27 cellular contexts compared by ENCODE assay signal in the genomic region with DNA sequence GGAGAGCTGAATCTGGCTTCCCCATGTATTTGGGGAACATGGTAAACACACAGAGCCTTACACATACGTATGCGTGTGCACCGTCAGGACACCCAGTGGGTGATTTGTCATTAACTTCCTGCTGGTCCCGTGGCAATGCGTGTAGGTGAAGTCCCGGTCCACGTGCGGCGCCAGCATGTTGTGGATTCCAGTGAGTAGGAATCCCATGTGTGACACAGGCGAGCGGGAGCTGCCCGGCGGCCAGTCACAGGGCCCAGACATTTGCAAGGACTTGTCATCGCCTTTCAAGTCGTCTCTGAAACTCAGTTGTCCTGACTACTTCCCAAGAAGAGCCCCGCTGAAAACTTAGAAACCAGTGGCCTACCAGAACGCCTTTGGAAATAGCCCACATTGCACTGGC.
DNase-seq lines count a peak whose midpoint lies in the region; ATAC-seq and TF ChIP-seq lines count a peak whose summit lies in the region.
"Had no signal": no experiment of that assay in that cellular context is flagged by ENCODE, and none has a peak within 500 bp of the region (broad histone marks: within the 10 kb centered on the region; RNA-seq: fewer than 3 reads in every experiment).

No MANE protein-coding gene starts in this region.

- no peak overlapping the region for H3K4me2 ChIP-seq in neural progenitor cell
- H3K4me2 ChIP-seq: KMS-11 had no signal

- peaks cover 97% of the 10 kb centered on the region for H3K36me3 Mint-ChIP-seq in activated T-cell treated with anti-CD3 and anti-CD28 coated beads, Interleukin-2, amount 50 U/mL, for 24 hours (ENCODE audit: low read depth)
- peaks cover 34% of the 10 kb centered on the region for H3K36me3 Mint-ChIP-seq in neural progenitor cell

- no peak for DNase-seq in activated T-cell treated with anti-CD3 and anti-CD28 coated beads, Interleukin-2, amount 50 U/mL, for 24 hours
- DNase-seq in activated T-cell treated with anti-CD3 and anti-CD28 coated beads for 4 hours (no peak), dorsolateral prefrontal cortex (no peak), neural progenitor cell (ENCODE audit: low spot score) (no peak), vagina (ENCODE audit: extremely low spot score in 2 of 2) (no peak), COLO668 (lab: John Stamatoyannopoulos, UW; ENCODE audit: unreplicated experiment) (no peak)
- DNase-seq in stimulated activated naive CD8-positive, alpha-beta T cell treated with anti-CD3 and anti-CD28 coated beads, Interleukin-15, Interleukin-2, amounts not matched to agents 100 U/mL and 50 U/mL, for 24 hours, result no peak
- DNase-seq: 8988T; ACHN; BE2C; Calu3; CD8-positive, alpha-beta memory T cell; DMS153; GOT3; IMR-90; NCI-H1048; NCI-H1694; NCI-H2029 treated with DMSO at 0.1 percent for 48 hours; NCI-H446 treated with DMSO at 0.1 percent for 48 hours; NCI-H526; NCI-H82; NK-92 treated with Interleukin-12 subunit alpha and Interleukin-12 subunit beta, amount 100 ng/mL, for 24 hours; PC-3 had no signal

- H3K4me1 Mint-ChIP-seq in activated T-cell treated with anti-CD3 and anti-CD28 coated beads, Interleukin-2, amount 50 U/mL, for 24 hours (ENCODE audit: low read depth), result peaks cover 9% of the 10 kb centered on the region
- peaks cover 57% of the 10 kb centered on the region for H3K4me1 Mint-ChIP-seq in neural progenitor cell

- intact Hi-C loops in dorsolateral prefrontal cortex (cut with DNase I), result no loop called here
- intact Hi-C loops in vagina (cut with DNase I), result no loop called here

- H3K9me3 ChIP-seq in neural progenitor cell (ENCODE audit: low read depth), result no peaks in the 10 kb centered on the region
- no peaks in the 10 kb centered on the region for H3K9me3 ChIP-seq in vagina
- H3K9me3 ChIP-seq: BE2C had no signal

- no peaks in the 10 kb centered on the region for H3K79me2 ChIP-seq in neural progenitor cell (ENCODE audit: low read depth)

- H3K27me3 Mint-ChIP-seq in activated T-cell treated with anti-CD3 and anti-CD28 coated beads, Interleukin-2, amount 50 U/mL, for 24 hours, result no peaks in the 10 kb centered on the region
- peaks cover 2% of the 10 kb centered on the region for H3K27me3 Mint-ChIP-seq in neural progenitor cell (ENCODE audit: insufficient read depth, low read depth)
- H3K27me3 Mint-ChIP-seq: CD8-positive, alpha-beta memory T cell had no signal

- no peak for TF ChIP-seq CTCF in dorsolateral prefrontal cortex (IDR thresholded peaks at IDR 0.05 in 54 of 56, conservative IDR thresholded peaks at IDR 0.05 in 2 of 56; ENCODE audit: low read depth in 1 of 56, partially characterized antibody in 56 of 56)
- TF ChIP-seq CTCF in neural progenitor cell (IDR thresholded peaks at IDR 0.05), result no peak
- no peak for TF ChIP-seq CTCF in vagina (IDR thresholded peaks at IDR 0.05)

- H3K27me3 ChIP-seq in dorsolateral prefrontal cortex (no peaks in the 10 kb centered on the region), neural progenitor cell (no peaks in the 10 kb centered on the region), vagina (no peaks in the 10 kb centered on the region)
- H3K27me3 ChIP-seq: BE2C had no signal

- ATAC-seq in stimulated activated naive CD8-positive, alpha-beta T cell treated with anti-CD3 and anti-CD28 coated beads, Interleukin-15, Interleukin-2, amounts not matched to agents 100 U/mL and 50 U/mL, for 24 hours, result no peak
- ATAC-seq in GM21515 (IDR thresholded peaks at IDR 0.05; ENCODE audit: unreplicated experiment), result no peak
- ATAC-seq: HCT116, PC-3 had no signal

- H3K9ac ChIP-seq in neural progenitor cell, result no peak overlapping the region
- H3K9ac ChIP-seq: KMS-11 had no signal

- H3K4me3 ChIP-seq in dorsolateral prefrontal cortex (no peak overlapping the region), neural progenitor cell (no peak overlapping the region), vagina (no peak overlapping the region)

- peaks cover 11% of the 10 kb centered on the region for H3K4me1 ChIP-seq in neural progenitor cell
- H3K4me1 ChIP-seq in vagina, result peaks cover 63% of the 10 kb centered on the region

- TF ChIP-seq POLR2A in vagina (IDR thresholded peaks at IDR 0.05), result no peak

- no peak overlapping the region for H2AFZ ChIP-seq in neural progenitor cell (replicated peaks)

- peak overlapping the region in 52 of 59 donors; percentile 5 to 98 (median 86) for H3K27ac ChIP-seq in dorsolateral prefrontal cortex
- no peak overlapping the region for H3K27ac ChIP-seq in neural progenitor cell
- H3K27ac ChIP-seq in vagina, result peak overlapping the region; percentile 0
- H3K27ac ChIP-seq: KMS-11 had no signal

- H3F3A ChIP-seq in neural progenitor cell (ENCODE audit: low read depth), result no peaks in the 10 kb centered on the region

- no peak overlapping the region for H3K4me3 Mint-ChIP-seq in activated T-cell treated with anti-CD3 and anti-CD28 coated beads, Interleukin-2, amount 50 U/mL, for 24 hours
- H3K4me3 Mint-ChIP-seq in neural progenitor cell, result no peak overlapping the region
- H3K4me3 Mint-ChIP-seq: CD14-positive monocyte; CD8-positive, alpha-beta memory T cell had no signal

- H4K20me1 ChIP-seq in neural progenitor cell (ENCODE audit: low read depth), result peaks cover 6% of the 10 kb centered on the region

- peak overlapping the region; percentile 22 for H3K27ac Mint-ChIP-seq in activated T-cell treated with anti-CD3 and anti-CD28 coated beads, Interleukin-2, amount 50 U/mL, for 24 hours
- H3K27ac Mint-ChIP-seq in neural progenitor cell, result peak overlapping the region; percentile 66

- no peaks in the 10 kb centered on the region for H3K36me3 ChIP-seq in neural progenitor cell
- peaks cover 0 to 6% of the 10 kb centered on the region in 2 donors for H3K36me3 ChIP-seq in vagina

- no peaks in the 10 kb centered on the region for H3K9me3 Mint-ChIP-seq in activated T-cell treated with anti-CD3 and anti-CD28 coated beads, Interleukin-2, amount 50 U/mL, for 24 hours
- H3K9me3 Mint-ChIP-seq in neural progenitor cell, result no peaks in the 10 kb centered on the region
- H3K9me3 Mint-ChIP-seq: CD14-positive monocyte; CD8-positive, alpha-beta memory T cell had no signal
